ENCODE assay signal across 23 cellular contexts in genomic region chr12:45260481-45260824, GRCh38. TPM values are rescaled to one million over a fixed set of nuclear protein-coding genes. Genes with fewer than 3 reads are reported as not detected.
DNase-seq lines count a peak whose midpoint lies in the region; ATAC-seq, FAIRE-seq and TF ChIP-seq lines count a peak whose summit lies in the region.
"Had no signal": no experiment of that assay in that cellular context is flagged by ENCODE, and none has a peak within 500 bp of the region (broad histone marks: within the 10 kb centered on the region; RNA-seq: fewer than 3 reads in every experiment).

No MANE protein-coding gene starts in this region.

- no peak overlapping the region for H2AFZ ChIP-seq in endothelial cell of umbilical vein (ENCODE audit: low read depth, low read length)

- H3K9me3 ChIP-seq in KOPT-K1 (ENCODE audit: insufficient read depth, low read length, poor library complexity, severe bottlenecking) (no peaks in the 10 kb centered on the region), endothelial cell of umbilical vein (replicated peaks; ENCODE audit: control insufficient read depth, insufficient read depth, low read length) (no peaks in the 10 kb centered on the region)
- H3K9me3 ChIP-seq: testis had no signal

- BruUV-seq in endothelial cell of umbilical vein (replicated peaks; lab: Mats Ljungman, UMichigan), result no TSS peak

- H3K79me2 ChIP-seq in endothelial cell of umbilical vein (ENCODE audit: control insufficient read depth, insufficient read depth, low read length), result peaks cover 31% of the 10 kb centered on the region

- H3K27me3 ChIP-seq in endothelial cell of umbilical vein (ENCODE audit: control insufficient read depth in 2 of 2, insufficient read depth in 2 of 2, low read length in 2 of 2), result no peaks in the 10 kb centered on the region
- H3K27me3 ChIP-seq: testis had no signal

- no peak for ATAC-seq in GM18907 (IDR thresholded peaks at IDR 0.05; ENCODE audit: unreplicated experiment)
- ATAC-seq: T-cell had no signal

- TF ChIP-seq CTCF in C4-2B (conservative IDR thresholded peaks at IDR 0.05) (no peak), endothelial cell of umbilical vein (IDR thresholded peaks at IDR 0.05; ENCODE audit: extremely low read depth in 1 of 2, insufficient read depth in 1 of 2, low read depth in 1 of 2, low read length in 2 of 2) (no peak), nephron progenitor cell (IDR thresholded peaks at IDR 0.05) (no peak), GM10248 (IDR thresholded peaks at IDR 0.05; ENCODE audit: control extremely low read depth, extremely low read depth, low read depth, missing control alignments) (no peak)

- H3K9ac ChIP-seq in endothelial cell of umbilical vein (replicated peaks; ENCODE audit: extremely low read depth, insufficient read depth, low read length), result no peak overlapping the region

- dilution Hi-C loops in endothelial cell of umbilical vein (cut with MboI; ENCODE audit: extremely low pct_ligation_motif_present, low sequenced_read_pairs), result no loop called here

- no peaks in the 10 kb centered on the region for H3K9me3 Mint-ChIP-seq in nephron progenitor cell
- H3K9me3 Mint-ChIP-seq: activated T-helper 1 cell treated with anti-CD3 and anti-CD28 coated beads, Interleukin-12 subunit alpha, Interleukin-12 subunit beta, Interleukin-2, Interleukin-4 antibody, amounts not matched to agents 30 ng/mL and 10 ng/mL and 1 ng/mL, durations not matched to agents 14 hours and 24 hours and 36 hours; T-cell had no signal

- TF ChIP-seq POLR2A in endothelial cell of umbilical vein (IDR thresholded peaks at IDR 0.05; ENCODE audit: low read depth, low read length) (no peak), GM12891 (IDR thresholded peaks at IDR 0.05; ENCODE audit: low read depth, low read length) (no peak)

- peaks cover under 1% of the 10 kb centered on the region for H3K27me3 Mint-ChIP-seq in nephron progenitor cell (ENCODE audit: low read depth, poor library complexity)
- H3K27me3 Mint-ChIP-seq: T-cell had no signal

- H3K27ac Mint-ChIP-seq in nephron progenitor cell, result peak overlapping the region; percentile 91
- H3K27ac Mint-ChIP-seq: activated T-helper 1 cell treated with anti-CD3 and anti-CD28 coated beads, Interleukin-12 subunit alpha, Interleukin-12 subunit beta, Interleukin-2, Interleukin-4 antibody, amounts not matched to agents 30 ng/mL and 10 ng/mL and 1 ng/mL, durations not matched to agents 14 hours and 24 hours and 36 hours; T-cell had no signal

- POLR2A ChIA-PET in endothelial cell of umbilical vein (lab: Charles Lee) (interaction anchor here (1.0 to 1.3 kb wide), 2 partner anchors 8 to 109 kb away, joined by 4 to 6 read pairs; no protein-coding TSS in a partner anchor), GM10248 (lab: Yijun Ruan, JAX) (no interaction called here)

- peak overlapping the region; percentile 48; the same call in 1 of the 2 replicates for H3K27ac ChIP-seq in C4-2B
- H3K27ac ChIP-seq in KOPT-K1 (ENCODE audit: low read depth, low read length, poor library complexity, severe bottlenecking), result peak overlapping the region; percentile 38
- H3K27ac ChIP-seq in endothelial cell of umbilical vein (ENCODE audit: insufficient read depth, low read depth, low read length), result no peak overlapping the region
- H3K27ac ChIP-seq: skin epidermis, testis had no signal

- H3K36me3 ChIP-seq in KOPT-K1 (ENCODE audit: insufficient read depth, low read length) (no peaks in the 10 kb centered on the region), endothelial cell of umbilical vein (ENCODE audit: control insufficient read depth in 2 of 2, extremely low read depth in 1 of 2, insufficient read depth in 2 of 2, low read length in 2 of 2) (no peaks in the 10 kb centered on the region)

- H3K4me3 Mint-ChIP-seq in nephron progenitor cell, result no peak overlapping the region
- H3K4me3 Mint-ChIP-seq: activated T-helper 1 cell treated with anti-CD3 and anti-CD28 coated beads, Interleukin-12 subunit alpha, Interleukin-12 subunit beta, Interleukin-2, Interleukin-4 antibody, amounts not matched to agents 30 ng/mL and 10 ng/mL and 1 ng/mL, durations not matched to agents 14 hours and 24 hours and 36 hours; T-cell had no signal

- peaks cover 39% of the 10 kb centered on the region for H3K4me1 Mint-ChIP-seq in nephron progenitor cell

- H4K20me1 ChIP-seq in endothelial cell of umbilical vein (replicated peaks; ENCODE audit: control insufficient read depth, extremely low read depth, insufficient read depth, low read length), result no peaks in the 10 kb centered on the region

- H3K4me1 ChIP-seq in endothelial cell of umbilical vein (ENCODE audit: control insufficient read depth, extremely low read depth, insufficient read depth, low read length), result peaks cover 22% of the 10 kb centered on the region

- peaks cover 22% of the 10 kb centered on the region for H3K36me3 Mint-ChIP-seq in nephron progenitor cell (ENCODE audit: low read depth)

- DNase-seq in endothelial cell of umbilical vein (ENCODE audit: low read depth, low spot score), result no peak
- no peak for DNase-seq in nephron progenitor cell
- no peak for DNase-seq in GM12891 (ENCODE audit: insufficient read length, low spot score)
- DNase-seq in GM10248 (ENCODE audit: extremely low spot score), result no peak
- no peak for DNase-seq in NCI-H82 (lab: John Stamatoyannopoulos, UW)
- DNase-seq: activated CD4-positive, CD25-positive, alpha-beta regulatory T cell; central memory CD4-positive, alpha-beta T cell; COR-L47; effector CD8-positive, alpha-beta T cell; GOT3; left colon; NCI-H146; posterior cingulate gyrus; RPMI8226; T-cell; testis had no signal

- FAIRE-seq in endothelial cell of umbilical vein (lab: Jason Lieb, UNC) (no peak), GM12891 (lab: Jason Lieb, UNC) (no peak)
- FAIRE-seq: G401.6, GM12892 had no signal

- intact Hi-C loops in endothelial cell of umbilical vein (cut with micrococcal nuclease), result loop anchor here (1.0 to 10.0 kb wide), 3 partner anchors 8 to 354 kb away; no protein-coding TSS in a partner anchor

- no peak overlapping the region for H3K4me3 ChIP-seq in endothelial cell of umbilical vein (replicated peaks in 1 of 3; ENCODE audit: insufficient read depth in 1 of 3, low read depth in 1 of 3, low read length in 3 of 3)
- H3K4me3 ChIP-seq: skin epidermis, testis had no signal

- CTCF ChIA-PET in endothelial cell of umbilical vein (lab: Charles Lee), result interaction anchor here (0.7 to 2.5 kb wide), 9 partner anchors 9 to 128 kb away, joined by 3 to 22 read pairs (median 5); partner anchors contain the start of gene ANO6
- CTCF ChIA-PET in GM10248 (lab: Yijun Ruan, JAX), result interaction anchor here (0.9 to 3.1 kb wide), 2 partner anchors 9 to 16 kb away, joined by 3 to 10 read pairs; no protein-coding TSS in a partner anchor

- peak overlapping the region; percentile 48 for H3K4me2 ChIP-seq in endothelial cell of umbilical vein (ENCODE audit: insufficient read depth, low read length)

- H3K9me1 ChIP-seq in endothelial cell of umbilical vein (replicated peaks; ENCODE audit: control insufficient read depth, extremely low read depth, insufficient read depth, low read length), result no peaks in the 10 kb centered on the region

TF ChIP-seq in endothelial cell of umbilical vein, 7 proteins besides CTCF, POLR2A, EP300 and RAD21:
- TF ChIP-seq EZH2 (IDR thresholded peaks at IDR 0.05; ENCODE audit: borderline replicate concordance, low read depth, low read length, severe bottlenecking), result no peak
- no peak for TF ChIP-seq POLR2AphosphoS5 (IDR thresholded peaks at IDR 0.05; ENCODE audit: insufficient read depth, low read depth, low read length)
- TF ChIP-seq JUN (IDR thresholded peaks at IDR 0.05; ENCODE audit: borderline replicate concordance, insufficient read depth, insufficient read length, low read depth), result no peak
- no peak for TF ChIP-seq FOS (IDR thresholded peaks at IDR 0.05; ENCODE audit: borderline replicate concordance, insufficient read depth, low read length)
- no peak for TF ChIP-seq MYC (IDR thresholded peaks at IDR 0.05; ENCODE audit: low read depth, low read length)
- no peak for TF ChIP-seq MAX (IDR thresholded peaks at IDR 0.05; ENCODE audit: insufficient read depth, insufficient read length)
- no peak for TF ChIP-seq GATA2 (IDR thresholded peaks at IDR 0.05; ENCODE audit: insufficient read depth, insufficient read length, low read depth, low read length)

TF ChIP-seq in GM12891, 5 proteins besides CTCF, POLR2A, EP300 and RAD21:
- TF ChIP-seq PAX5 (IDR thresholded peaks at IDR 0.05; ENCODE audit: insufficient read depth, low read length, severe bottlenecking), result no peak
- TF ChIP-seq TAF1 (IDR thresholded peaks at IDR 0.05; ENCODE audit: low read depth, low read length), result no peak
- TF ChIP-seq POLR2AphosphoS5 (IDR thresholded peaks at IDR 0.05; ENCODE audit: low read depth, low read length), result no peak
- TF ChIP-seq SPI1 (IDR thresholded peaks at IDR 0.05; ENCODE audit: low read depth, low read length), result no peak
- no peak for TF ChIP-seq POU2F2 (IDR thresholded peaks at IDR 0.05; ENCODE audit: low read depth, low read length)

RNA-seq across cellular contexts. Expression of gene ANO6, which starts 44.6 kb away (rescaled TPM):
- total RNA-seq in endothelial cell of umbilical vein, result 67.6 and 70.1 TPM in 2 replicates
- polyA plus RNA-seq in endothelial cell of umbilical vein, result 18.7 and 21.3 TPM in 2 replicates
- 22.5 and 24.0 TPM in 2 replicates for polyA plus RNA-seq in endothelial cell of umbilical vein (2011; cell fraction: cytosol; rRNA removed)
- polyA plus RNA-seq in endothelial cell of umbilical vein (2011; cell fraction: nucleus; rRNA removed), result 27.7 and 28.1 TPM in 2 replicates
- polyA plus RNA-seq in endothelial cell of umbilical vein (2012), result 53.7 and 65.5 TPM in 2 replicates
- polyA minus RNA-seq in endothelial cell of umbilical vein, result 60.4 and 63.6 TPM in 2 replicates
- polyA minus RNA-seq in endothelial cell of umbilical vein (2011; cell fraction: cytosol; rRNA and poly(A)+ RNA removed), result 16.9 TPM
- polyA minus RNA-seq in endothelial cell of umbilical vein (2011; cell fraction: nucleus; rRNA and poly(A)+ RNA removed), result 60.5 and 81.8 TPM in 2 replicates
- polyA plus RNA-seq in GM12891 (2012; ENCODE audit: low read depth, missing spikeins), result 11.7 TPM
